ENCODE assay signal across 9 cellular contexts in the genomic region with DNA sequence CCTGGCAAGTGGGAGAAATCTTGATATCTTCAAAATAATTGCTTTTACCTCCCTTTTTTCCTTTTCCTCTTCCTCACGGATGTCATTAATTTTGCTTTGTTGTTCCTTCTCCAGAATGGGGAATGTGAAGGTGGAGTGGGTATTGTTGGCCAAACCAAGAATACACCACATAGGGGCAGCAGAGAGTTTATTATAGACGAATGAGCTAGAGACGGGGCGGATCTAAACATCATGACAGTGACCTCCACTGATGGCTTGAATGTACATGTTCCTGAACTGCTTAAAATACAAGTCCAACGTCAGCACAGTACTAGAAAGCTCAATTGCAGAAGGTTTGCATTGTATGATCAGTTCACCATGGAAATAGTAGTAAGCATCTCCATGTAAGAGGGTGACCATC.
DNase-seq lines count a peak whose midpoint lies in the region; ATAC-seq, FAIRE-seq and TF ChIP-seq lines count a peak whose summit lies in the region.
"Had no signal": no experiment of that assay in that cellular context is flagged by ENCODE, and none has a peak within 500 bp of the region (broad histone marks: within the 10 kb centered on the region; RNA-seq: fewer than 3 reads in every experiment).

No MANE protein-coding gene starts in this region.

- intact Hi-C loops in left lung (cut with DNase I) = no loop called here

- 17 to 33% (median 27%) methylated on average over 5 of the region's 5 CpGs for WGBS in small intestine, 3 donors

- H3K36me3 ChIP-seq in small intestine (ENCODE audit: control insufficient read depth in 2 of 2, insufficient read depth in 2 of 2, low read length in 2 of 2) (no peaks in the 10 kb centered on the region), left lung (no peaks in the 10 kb centered on the region)
- H3K36me3 ChIP-seq: transverse colon had no signal

- in situ Hi-C loops in ACHN (cut with HindIII; ENCODE audit: low pct_ligation_motif_present, low pct_unique_long_range_greater_than_20kb, low sequenced_read_pairs) = no loop called here

- H3K27me3 ChIP-seq in small intestine (ENCODE audit: control insufficient read depth in 2 of 2, insufficient read depth in 2 of 2, low read length in 2 of 2) (no peaks in the 10 kb centered on the region), left lung (peaks cover 0 to 10% of the 10 kb centered on the region in 2 donors)
- H3K27me3 ChIP-seq: transverse colon had no signal

- FAIRE-seq in small intestine (lab: Jason Lieb, UNC) = no peak

- 0 out of 2 replicates have a peak, but pooled peaks have one; percentile 17 for TF ChIP-seq CTCF in GM12874 (IDR thresholded peaks at IDR 0.05; ENCODE audit: insufficient read depth, low read depth, low read length)
- TF ChIP-seq CTCF in epithelial cell of esophagus (IDR thresholded peaks at IDR 0.05; ENCODE audit: insufficient read depth, low read depth, low read length, missing control alignments) = peak; percentile 46
- no peak for TF ChIP-seq CTCF in left lung (IDR thresholded peaks at IDR 0.05)

- ATAC-seq in GM18870 (IDR thresholded peaks at IDR 0.05; ENCODE audit: unreplicated experiment) (no peak), left lung (no peak)

- H3K9me3 ChIP-seq in small intestine (ENCODE audit: control insufficient read depth, low read depth) (no peaks in the 10 kb centered on the region), left lung (no peaks in the 10 kb centered on the region)
- H3K9me3 ChIP-seq: transverse colon had no signal

- H3K27ac ChIP-seq in small intestine (ENCODE audit: low read depth in 1 of 2, low read length in 1 of 2) (no peak overlapping the region), left lung (no peak overlapping the region)
- H3K27ac ChIP-seq: transverse colon had no signal

- no peak overlapping the region for H3K4me3 ChIP-seq in epithelial cell of esophagus (ENCODE audit: low read length)
- H3K4me3 ChIP-seq in small intestine (ENCODE audit: low read depth in 1 of 2, low read length in 2 of 2) = no peak overlapping the region
- no peak overlapping the region for H3K4me3 ChIP-seq in left lung
- H3K4me3 ChIP-seq: transverse colon had no signal

- H3K4me1 ChIP-seq in small intestine (ENCODE audit: control insufficient read depth in 2 of 2, insufficient read depth in 1 of 2, low read depth in 1 of 2, low read length in 1 of 2) = no peaks in the 10 kb centered on the region
- H3K4me1 ChIP-seq in left lung = no peaks in the 10 kb centered on the region
- H3K4me1 ChIP-seq: transverse colon had no signal

- DNase-seq in ACHN = peak; percentile 10
- DNase-seq in NAMALWA (ENCODE audit: low spot score) = peak; percentile 38
- DNase-seq in epithelial cell of esophagus (ENCODE audit: low read depth) = peak; percentile 67
- DNase-seq in small intestine = no peak
- DNase-seq in NCI-H2029 treated with DMSO at 0.1 percent for 48 hours (lab: John Stamatoyannopoulos, UW) = no peak
- no peak for DNase-seq in left lung
- DNase-seq: transverse colon had no signal

Comparison
In these comparisons a context has a peak if more than half of its experiments do, and no peak if none do; other contexts are left out.
1. DNase-seq: peak in ACHN (single experiment), NAMALWA (single experiment) and epithelial cell of esophagus (single experiment); none in small intestine (single experiment), NCI-H2029 treated with DMSO at 0.1 percent for 48 hours (single experiment) and left lung (0 of 2).
2. CTCF ChIP-seq: peak in GM12874 (single experiment) and epithelial cell of esophagus (single experiment); none in left lung (0 of 2).